8 cellular contexts compared by ENCODE assay signal in the genomic region with DNA sequence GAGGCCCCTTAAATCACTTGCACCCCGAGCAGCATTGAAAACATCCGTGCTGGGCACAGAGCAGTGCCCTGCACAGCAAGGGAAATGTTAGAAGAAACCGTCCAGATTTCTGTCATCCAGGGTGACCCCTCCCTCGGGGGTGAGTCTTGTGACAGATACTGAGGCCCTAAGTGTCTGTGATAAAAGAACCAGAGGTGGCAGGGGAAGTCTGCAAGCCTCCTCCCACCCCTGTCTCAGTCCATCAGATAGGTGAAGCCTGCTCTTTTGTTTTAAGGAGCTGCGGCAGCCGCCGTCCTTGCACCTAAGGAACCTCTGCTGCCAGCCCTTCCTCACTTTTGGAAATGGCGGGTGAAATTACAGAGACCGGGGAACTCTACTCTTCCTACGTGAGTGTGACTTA. TPM values are rescaled to one million over a fixed set of nuclear protein-coding genes. Genes with fewer than 3 reads are reported as not detected.
DNase-seq lines count a peak whose midpoint lies in the region; ATAC-seq and TF ChIP-seq lines count a peak whose summit lies in the region.

No MANE protein-coding gene starts in this region.

- no peak overlapping the region for H3K27ac Mint-ChIP-seq in activated naive CD4-positive, alpha-beta T cell treated with anti-CD3 and anti-CD28 coated beads for 36 hours

- no peaks in the 10 kb centered on the region for H3K27me3 ChIP-seq in lower lobe of right lung (ENCODE audit: low read depth)
- no peaks in the 10 kb centered on the region for H3K27me3 ChIP-seq in upper lobe of left lung

- no peaks in the 10 kb centered on the region for H3K9me3 ChIP-seq in lower lobe of right lung
- no peaks in the 10 kb centered on the region for H3K9me3 ChIP-seq in upper lobe of left lung

- H3K9me3 Mint-ChIP-seq in activated naive CD4-positive, alpha-beta T cell treated with anti-CD3 and anti-CD28 coated beads for 36 hours, result no peaks in the 10 kb centered on the region

- H3K27me3 Mint-ChIP-seq in activated naive CD4-positive, alpha-beta T cell treated with anti-CD3 and anti-CD28 coated beads for 36 hours (ENCODE audit: low read depth), result no peaks in the 10 kb centered on the region

- no peak for TF ChIP-seq CTCF in astrocyte of the cerebellum (IDR thresholded peaks at IDR 0.05; ENCODE audit: low read depth, low read length, missing control alignments)
- no peak for TF ChIP-seq CTCF in lower lobe of right lung (IDR thresholded peaks at IDR 0.05)
- TF ChIP-seq CTCF in upper lobe of left lung (IDR thresholded peaks at IDR 0.05), result no peak

- DNase-seq in activated naive CD4-positive, alpha-beta T cell treated with anti-CD3 and anti-CD28 coated beads for 36 hours, result no peak
- no peak for DNase-seq in activated naive CD4-positive, alpha-beta T cell (lab: John Stamatoyannopoulos, UW)
- DNase-seq in astrocyte of the cerebellum (ENCODE audit: low read depth) (no peak), lower lobe of right lung (no peak), upper lobe of left lung (no peak), NCI-H1694 treated with DMSO at 0.1 percent for 48 hours (lab: John Stamatoyannopoulos, UW) (no peak), NCI-H1105 treated with DMSO at 0.1 percent for 48 hours (lab: John Stamatoyannopoulos, UW) (no peak), KG1 (lab: John Stamatoyannopoulos, UW) (no peak)

- H3K4me3 ChIP-seq in astrocyte of the cerebellum (ENCODE audit: low read depth, low read length) (peak overlapping the region; percentile 70), lower lobe of right lung (peak overlapping the region; percentile 92), upper lobe of left lung (peak overlapping the region; percentile 59 to 96 (median 86))

- H3K36me3 Mint-ChIP-seq in activated naive CD4-positive, alpha-beta T cell treated with anti-CD3 and anti-CD28 coated beads for 36 hours (ENCODE audit: low read depth), result peaks cover 17% of the 10 kb centered on the region

- intact Hi-C loops in activated naive CD4-positive, alpha-beta T cell treated with anti-CD3 and anti-CD28 coated beads for 36 hours (cut with micrococcal nuclease), result loop anchor here (1.0 to 5.0 kb wide), 2 partner anchors 29 to 95 kb away; a partner anchor contains a TSS
- intact Hi-C loops in lower lobe of right lung (cut with DNase I), result no loop called here

- H3K4me3 Mint-ChIP-seq in activated naive CD4-positive, alpha-beta T cell treated with anti-CD3 and anti-CD28 coated beads for 36 hours, result peak overlapping the region; percentile 100

- no peak for ATAC-seq in lower lobe of right lung
- no peak for ATAC-seq in upper lobe of left lung (ENCODE audit: low FRiP score in 2 of 2)

- peaks cover 24% of the 10 kb centered on the region for H3K36me3 ChIP-seq in lower lobe of right lung
- H3K36me3 ChIP-seq in upper lobe of left lung, result peaks cover 10 to 27% (median 23%) of the 10 kb centered on the region in 4 donors

- H3K4me1 ChIP-seq in lower lobe of right lung (peaks cover 64% of the 10 kb centered on the region), upper lobe of left lung (peaks cover 20 to 64% (median 40%) of the 10 kb centered on the region in 4 donors)

- H3K4me1 Mint-ChIP-seq in activated naive CD4-positive, alpha-beta T cell treated with anti-CD3 and anti-CD28 coated beads for 36 hours (ENCODE audit: low read depth), result peaks cover 69% of the 10 kb centered on the region

- TF ChIP-seq POLR2A in upper lobe of left lung (IDR thresholded peaks at IDR 0.05), result no peak

- CTCF ChIA-PET in activated naive CD4-positive, alpha-beta T cell treated with anti-CD3 and anti-CD28 coated beads for 36 hours (lab: Charles Lee), result interaction anchor here (0.8 to 4.2 kb wide), 9 partner anchors 10 to 185 kb away, joined by 3 to 41 read pairs (median 5); a partner anchor contains a TSS

- peak overlapping the region; percentile 69 for H3K27ac ChIP-seq in lower lobe of right lung
- H3K27ac ChIP-seq in upper lobe of left lung, result peak overlapping the region in 3 of 4 donors; percentile 51 to 83 (median 78)

- in situ Hi-C loops in astrocyte of the cerebellum (cut with HindIII; ENCODE audit: low sequenced_read_pairs), result no loop called here

- WGBS in upper lobe of left lung, 2 donors, result 42 to 50% methylated on average over 7 to 10 of the region's 10 CpGs

- no peak for TF ChIP-seq EP300 in upper lobe of left lung (IDR thresholded peaks at IDR 0.05)

RNA-seq across cellular contexts. Expression of a gene that starts 0.8 kb away (rescaled TPM):
- total RNA-seq in activated naive CD4-positive, alpha-beta T cell treated with anti-CD3 and anti-CD28 coated beads for 36 hours, result 10 to 100 TPM; 42.1 to 43.9 TPM
- 48.6 TPM for total RNA-seq in lower lobe of right lung
- total RNA-seq in upper lobe of left lung, result 10 to 100 TPM; 16.1 to 78.6 (median 41.7) TPM

RNA-seq across cellular contexts. Expression of a gene that starts 28.6 kb away (rescaled TPM):
- total RNA-seq in activated naive CD4-positive, alpha-beta T cell treated with anti-CD3 and anti-CD28 coated beads for 36 hours, result 10 to 100 TPM; 70.8 to 77.6 TPM
- total RNA-seq in lower lobe of right lung, result 35.7 TPM
- 10 to 100 TPM; 21.6 to 49.4 (median 34.8) TPM for total RNA-seq in upper lobe of left lung

RNA-seq across cellular contexts. Expression of a gene that starts 39.9 kb away (rescaled TPM):
- total RNA-seq in activated naive CD4-positive, alpha-beta T cell treated with anti-CD3 and anti-CD28 coated beads for 36 hours, result 1 to 10 TPM; 2.1 to 2.3 TPM
- total RNA-seq in lower lobe of right lung (7.4 TPM), upper lobe of left lung (1 to 10 TPM; 1.1 to 7.1 (median 3.7) TPM)
